In the genomic region with DNA sequence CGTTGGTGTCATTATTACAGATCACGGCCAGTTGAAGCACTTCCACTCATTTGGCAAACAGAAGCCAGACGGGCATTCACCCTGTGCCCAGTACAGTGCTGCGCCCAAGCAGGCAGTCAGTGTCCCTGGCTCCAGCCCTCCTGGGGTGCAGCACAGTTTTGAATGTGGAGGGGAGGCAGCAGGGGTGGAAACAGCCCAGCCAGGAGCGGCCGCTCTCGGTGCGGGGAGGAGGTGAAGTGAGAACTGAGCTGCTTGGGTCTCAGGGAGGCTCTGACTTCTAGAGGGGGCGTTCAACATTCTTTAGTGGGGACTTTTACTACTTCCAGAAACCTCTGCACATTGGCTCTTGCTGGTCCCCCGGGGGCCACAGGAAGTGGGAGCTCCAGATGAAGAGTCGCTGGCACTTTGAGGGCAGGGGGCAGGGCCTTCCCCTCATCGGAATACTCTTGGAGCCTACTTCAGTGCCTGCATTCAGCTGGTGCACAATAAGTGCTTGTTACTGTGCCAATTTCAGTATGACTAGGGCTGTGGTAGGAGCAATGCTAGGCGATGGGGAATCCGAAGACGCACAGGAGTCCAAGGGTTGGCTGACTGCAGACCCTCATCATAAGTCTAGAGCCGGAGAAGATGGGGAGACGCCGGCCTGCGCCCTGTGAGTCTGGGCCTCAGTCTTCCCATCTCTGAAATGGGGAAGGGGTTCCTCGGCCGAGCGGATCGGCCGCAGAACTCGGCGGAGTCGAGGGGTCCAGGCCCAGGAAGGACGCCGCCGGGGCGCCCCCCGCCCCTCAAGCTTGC, we compare ENCODE assay signal across 8 cellular contexts. TPM values are rescaled to one million over a fixed set of nuclear protein-coding genes. Genes with fewer than 3 reads are reported as not detected.
A peak's percentile ranks its signal among the peaks of the same experiment; 100 is the strongest.
DNase-seq lines count a peak whose midpoint lies in the region; ATAC-seq and TF ChIP-seq lines count a peak whose summit lies in the region.

No MANE protein-coding gene starts in this region.

- H4K8ac ChIP-seq in neuronal stem cell (ENCODE audit: low read depth, low read length): no peak overlapping the region

- peak; percentile 38 for DNase-seq in NCI-H226
- peak; percentile 66 for DNase-seq in endodermal cell
- DNase-seq in neuronal stem cell (ENCODE audit: low spot score): no peak
- DNase-seq in NCI-H446 treated with DMSO at 0.1 percent for 48 hours (lab: John Stamatoyannopoulos, UW): no peak
- no peak for DNase-seq in OCI-M1 (lab: John Stamatoyannopoulos, UW)

- H3K23ac ChIP-seq in neuronal stem cell (ENCODE audit: low read depth, low read length, poor library complexity): peak overlapping the region; percentile 52

- no peaks in the 10 kb centered on the region for H3K36me3 Mint-ChIP-seq in endodermal cell (ENCODE audit: low read depth)

- 53 to 54% methylated on average over 16 to 32 of the region's 32 CpGs for WGBS in endodermal cell (ENCODE audit: insufficient coverage in 1 of 2, insufficient read length in 1 of 2), 2 experiments
- WGBS in neuronal stem cell (ENCODE audit: extremely low coverage in 2 of 2, insufficient read length in 2 of 2, insufficient replicate concordance in 1 of 2), 2 donors: no CpG with 5 or more reads among the region's 32 CpGs

- peak overlapping the region; percentile 1 for H2BK15ac ChIP-seq in neuronal stem cell (ENCODE audit: low read length)

- no peak overlapping the region for H4K91ac ChIP-seq in neuronal stem cell (ENCODE audit: low read depth, low read length, poor library complexity)

- H3K4me1 ChIP-seq in endodermal cell (ENCODE audit: control insufficient read depth, insufficient read depth, low read length) (peaks cover 4% of the 10 kb centered on the region), neuronal stem cell (ENCODE audit: control insufficient read depth in 2 of 2, insufficient read depth in 1 of 2, low read depth in 1 of 2, low read length in 2 of 2) (peaks cover 28% of the 10 kb centered on the region in 2 donors)

- H3K36me3 ChIP-seq in endodermal cell (ENCODE audit: control insufficient read depth, insufficient read depth, low read length) (no peaks in the 10 kb centered on the region), neuronal stem cell (replicated peaks in 1 of 2; ENCODE audit: control insufficient read depth in 2 of 2, insufficient read depth in 2 of 2, low read length in 2 of 2) (no peaks in the 10 kb centered on the region)

- no peak overlapping the region for H2BK5ac ChIP-seq in neuronal stem cell (ENCODE audit: low read length)

- peak overlapping the region; percentile 12 for H2BK120ac ChIP-seq in neuronal stem cell (ENCODE audit: low read depth, low read length)

- H3K27ac Mint-ChIP-seq in endodermal cell: peak overlapping the region; percentile 75

- no peak overlapping the region for H3K14ac ChIP-seq in neuronal stem cell (ENCODE audit: low read length)

- H3K27me3 ChIP-seq in endodermal cell (ENCODE audit: control insufficient read depth, insufficient read depth, low read length, poor library complexity, severe bottlenecking): no peaks in the 10 kb centered on the region
- H3K27me3 ChIP-seq in neuronal stem cell (ENCODE audit: control insufficient read depth in 3 of 3, insufficient read depth in 3 of 3, low read depth in 1 of 3, low read length in 3 of 3): no peaks in the 10 kb centered on the region

- H3K27ac ChIP-seq in endodermal cell (ENCODE audit: low read depth, low read length) (peak overlapping the region; percentile 71), neuronal stem cell (replicated peaks; ENCODE audit: low read length) (no peak overlapping the region)

- H3K4me1 Mint-ChIP-seq in endodermal cell: peaks cover 20% of the 10 kb centered on the region

- no peaks in the 10 kb centered on the region for H3K9me3 ChIP-seq in endodermal cell (ENCODE audit: control insufficient read depth, low read length)
- no peaks in the 10 kb centered on the region for H3K9me3 ChIP-seq in neuronal stem cell (replicated peaks in 1 of 2; ENCODE audit: control insufficient read depth in 2 of 2, insufficient read depth in 1 of 2, low read depth in 1 of 2, low read length in 2 of 2)

- H3K27me3 Mint-ChIP-seq in endodermal cell (ENCODE audit: insufficient read depth): peaks cover 1% of the 10 kb centered on the region

- H3K4ac ChIP-seq in neuronal stem cell (ENCODE audit: low read length): no peak overlapping the region

- no peak overlapping the region for H2AFZ ChIP-seq in neuronal stem cell (ENCODE audit: low read length)

- H3K4me3 ChIP-seq in GM08714 (ENCODE audit: low read length) (peak overlapping the region; percentile 57; the same call in 1 of the 2 replicates), endodermal cell (ENCODE audit: low read length) (peak overlapping the region; percentile 71), neuronal stem cell (ENCODE audit: low read length in 2 of 2) (peak overlapping the region; percentile 85 to 87)

- peak overlapping the region; percentile 22 for H3K18ac ChIP-seq in neuronal stem cell (ENCODE audit: low read length)

- H3K79me1 ChIP-seq in neuronal stem cell (ENCODE audit: low read depth, low read length): peaks cover 8% of the 10 kb centered on the region

- H2BK12ac ChIP-seq in neuronal stem cell (ENCODE audit: low read length): no peak overlapping the region

- ATAC-seq in HG03571 (IDR thresholded peaks at IDR 0.05; ENCODE audit: unreplicated experiment): no peak
- no peak for ATAC-seq in GM18858 (IDR thresholded peaks at IDR 0.05; ENCODE audit: unreplicated experiment)

- peak overlapping the region; percentile 88 for H3K4me3 Mint-ChIP-seq in endodermal cell

- H3K9ac ChIP-seq in endodermal cell (ENCODE audit: extremely low read depth, low read length, poor library complexity, severe bottlenecking) (no peak overlapping the region), neuronal stem cell (ENCODE audit: low read depth, low read length, poor library complexity) (no peak overlapping the region)

- H3K4me2 ChIP-seq in neuronal stem cell (ENCODE audit: insufficient read depth, low read length, poor library complexity, severe bottlenecking): peak overlapping the region; percentile 50

- no peaks in the 10 kb centered on the region for H3K9me3 Mint-ChIP-seq in endodermal cell

- H2AK5ac ChIP-seq in neuronal stem cell (ENCODE audit: low read depth, low read length): peak overlapping the region; percentile 85

- no peak for TF ChIP-seq CTCF in endodermal cell (conservative IDR thresholded peaks at IDR 0.05)

RNA-seq across cellular contexts. Expression of a gene that starts 0.5 kb away (rescaled TPM):
- total RNA-seq in endodermal cell: 10 to 100 TPM; 17.1 to 32.5 TPM
- polyA plus RNA-seq in endodermal cell (2013, experiment 1 of 2): 18.7 TPM
- polyA plus RNA-seq in endodermal cell (2013, experiment 2 of 2): 19.7 TPM
- 43.4 TPM for polyA plus RNA-seq in neuronal stem cell (2013, experiment 1 of 2)
- 43.4 TPM for polyA plus RNA-seq in neuronal stem cell (2013, experiment 2 of 2)

Comparison
In these comparisons a context has a peak if more than half of its experiments do, and no peak if none do; other contexts are left out.
1. DNase-seq: peak in NCI-H226 (single experiment) and endodermal cell (single experiment); none in neuronal stem cell (single experiment), NCI-H446 treated with DMSO at 0.1 percent for 48 hours (single experiment) and OCI-M1 (single experiment).
2. Peak in every context shown above with its lines, with median percentiles within 50 percentile points of each other: H3K4me3 ChIP-seq.